ENCODE assay signal across 11 cellular contexts in the genomic region with DNA sequence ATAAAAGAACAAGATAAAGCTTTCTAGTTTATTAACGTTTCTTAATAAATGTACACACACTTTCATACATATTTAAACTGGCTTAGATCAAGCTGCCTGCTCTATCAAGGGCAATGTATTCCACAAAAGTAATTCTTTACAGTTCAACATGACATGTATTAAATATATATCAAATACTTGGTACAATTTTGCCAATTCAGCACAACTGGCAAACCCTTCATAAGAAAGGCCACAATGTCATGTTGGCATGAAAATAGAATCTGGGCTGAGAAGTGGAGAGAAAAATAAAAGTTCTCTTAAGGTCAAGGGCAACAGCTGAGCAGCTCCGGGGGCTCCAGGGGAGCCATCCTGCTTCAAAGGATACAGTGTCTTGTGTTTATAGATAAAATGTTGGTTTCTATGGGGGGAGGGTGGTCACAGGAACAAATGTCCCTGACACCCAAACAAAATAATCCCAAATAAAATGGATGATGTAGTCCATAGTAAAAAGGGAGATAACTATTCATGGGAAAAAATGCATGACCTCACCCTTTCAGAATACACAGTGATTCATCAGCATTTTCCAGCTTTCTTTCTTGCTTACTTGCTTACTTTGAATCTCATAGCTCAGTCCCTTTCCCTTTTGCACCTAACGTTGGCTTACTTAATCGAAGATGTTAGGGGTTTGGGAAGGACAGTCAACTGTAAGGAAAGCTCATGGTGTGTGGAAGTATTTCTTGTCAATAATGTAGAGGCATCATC.
A peak's percentile ranks its signal among the peaks of the same experiment; 100 is the strongest.
DNase-seq lines count a peak whose midpoint lies in the region; ATAC-seq and TF ChIP-seq lines count a peak whose summit lies in the region.
"Had no signal": no experiment of that assay in that cellular context is flagged by ENCODE, and none has a peak within 500 bp of the region (broad histone marks: within the 10 kb centered on the region; RNA-seq: fewer than 3 reads in every experiment).

No MANE protein-coding gene starts in this region.

- no peak overlapping the region for H4K91ac ChIP-seq in neuronal stem cell (ENCODE audit: low read depth, low read length, poor library complexity)

- no peak overlapping the region for H2BK12ac ChIP-seq in neuronal stem cell (ENCODE audit: low read length)

- no peak overlapping the region for H3K18ac ChIP-seq in neuronal stem cell (ENCODE audit: low read length)

- H3K27me3 ChIP-seq in neuronal stem cell (ENCODE audit: control insufficient read depth in 3 of 3, insufficient read depth in 3 of 3, low read depth in 1 of 3, low read length in 3 of 3), result no peaks in the 10 kb centered on the region
- H3K27me3 ChIP-seq in upper lobe of right lung, result no peaks in the 10 kb centered on the region
- H3K27me3 ChIP-seq in aorta (ENCODE audit: control insufficient read depth in 1 of 2, insufficient read depth in 2 of 2, low read length in 1 of 2), result no peaks in the 10 kb centered on the region

- H3K36me3 ChIP-seq in neuronal stem cell (replicated peaks in 1 of 2; ENCODE audit: control insufficient read depth in 2 of 2, insufficient read depth in 2 of 2, low read length in 2 of 2) (no peaks in the 10 kb centered on the region), upper lobe of right lung (no peaks in the 10 kb centered on the region), aorta (ENCODE audit: control insufficient read depth in 1 of 2, insufficient read depth in 2 of 2, low read length in 1 of 2) (no peaks in the 10 kb centered on the region)

- H2BK15ac ChIP-seq in neuronal stem cell (ENCODE audit: low read length), result no peak overlapping the region

- intact Hi-C loops in upper lobe of right lung (cut with DNase I), result loop anchor here (10.0 kb wide), 1 partner anchor 910 kb away; no protein-coding TSS in a partner anchor
- intact Hi-C loops in aorta (cut with DNase I), result no loop called here

- H3K4me3 ChIP-seq in neuronal stem cell (ENCODE audit: low read length in 2 of 2) (no peak overlapping the region), upper lobe of right lung (no peak overlapping the region), aorta (ENCODE audit: low read length in 2 of 2) (no peak overlapping the region)

- H3K4me2 ChIP-seq in neuronal stem cell (ENCODE audit: insufficient read depth, low read length, poor library complexity, severe bottlenecking), result no peak overlapping the region

- WGBS in neuronal stem cell (ENCODE audit: extremely low coverage in 2 of 2, insufficient read length in 2 of 2, insufficient replicate concordance in 1 of 2), 2 donors, result no CpG with 5 or more reads among the region's 4 CpGs
- 33 to 45% methylated on average over 4 of the region's 4 CpGs for WGBS in aorta, 2 donors

- H3K9me3 ChIP-seq in neuronal stem cell (replicated peaks in 1 of 2; ENCODE audit: control insufficient read depth in 2 of 2, insufficient read depth in 1 of 2, low read depth in 1 of 2, low read length in 2 of 2) (peaks cover 0 to 4% of the 10 kb centered on the region in 2 donors), upper lobe of right lung (no peaks in the 10 kb centered on the region), aorta (ENCODE audit: control insufficient read depth, low read length) (no peaks in the 10 kb centered on the region)

- H2AFZ ChIP-seq in neuronal stem cell (ENCODE audit: low read length), result peak overlapping the region; percentile 1

- no peak overlapping the region for H2BK120ac ChIP-seq in neuronal stem cell (ENCODE audit: low read depth, low read length)

- DNase-seq in EH (ENCODE audit: low read depth) (peak; percentile 83), RKO (ENCODE audit: low spot score) (peak; percentile 18), epithelial cell of prostate (ENCODE audit: low read depth, low spot score) (no peak), neuronal stem cell (ENCODE audit: low spot score) (no peak), upper lobe of right lung (no peak), aorta (no peak), NCI-H128 (lab: John Stamatoyannopoulos, UW; ENCODE audit: unreplicated experiment) (no peak)
- DNase-seq: activated gamma-delta T cell treated with Interleukin-2 at 50 U/mL for 16 hours; naive thymus-derived CD4-positive, alpha-beta T cell; NCI-H2171 had no signal

- no peaks in the 10 kb centered on the region for H3K79me1 ChIP-seq in neuronal stem cell (ENCODE audit: low read depth, low read length)

- TF ChIP-seq CTCF in upper lobe of right lung (IDR thresholded peaks at IDR 0.05), result no peak

- H3K4me1 ChIP-seq in neuronal stem cell (ENCODE audit: control insufficient read depth in 2 of 2, insufficient read depth in 1 of 2, low read depth in 1 of 2, low read length in 2 of 2) (peaks cover 0 to 10% of the 10 kb centered on the region in 2 donors), upper lobe of right lung (no peaks in the 10 kb centered on the region), aorta (ENCODE audit: control insufficient read depth in 1 of 2, insufficient read depth in 2 of 2, low read length in 2 of 2) (no peaks in the 10 kb centered on the region)

- no peak overlapping the region for H3K14ac ChIP-seq in neuronal stem cell (ENCODE audit: low read length)

- H2BK5ac ChIP-seq in neuronal stem cell (ENCODE audit: low read length), result no peak overlapping the region

- no peak for ATAC-seq in upper lobe of right lung
- ATAC-seq in aorta (ENCODE audit: low FRiP score), result no peak
- no peak for ATAC-seq in GM21526 (IDR thresholded peaks at IDR 0.05; ENCODE audit: low FRiP score, unreplicated experiment)
- ATAC-seq: naive thymus-derived CD4-positive, alpha-beta T cell had no signal

- no peak overlapping the region for H3K4ac ChIP-seq in neuronal stem cell (ENCODE audit: low read length)

- no peak overlapping the region for H3K23ac ChIP-seq in neuronal stem cell (ENCODE audit: low read depth, low read length, poor library complexity)

- no peak overlapping the region for H4K8ac ChIP-seq in neuronal stem cell (ENCODE audit: low read depth, low read length)

- H2AK5ac ChIP-seq in neuronal stem cell (ENCODE audit: low read depth, low read length), result no peak overlapping the region

- H3K27ac ChIP-seq in epithelial cell of prostate (peak overlapping the region; percentile 47), neuronal stem cell (replicated peaks; ENCODE audit: low read length) (no peak overlapping the region), upper lobe of right lung (no peak overlapping the region), aorta (ENCODE audit: low read depth in 1 of 2, low read length in 2 of 2) (no peak overlapping the region)

- no peak overlapping the region for H3K9ac ChIP-seq in neuronal stem cell (ENCODE audit: low read depth, low read length, poor library complexity)

Comparison
In these comparisons a context has a peak if more than half of its experiments do, and no peak if none do; other contexts are left out.
1. DNase-seq: peak in EH (single experiment) and RKO (single experiment); none in epithelial cell of prostate (single experiment), neuronal stem cell (single experiment), upper lobe of right lung (single experiment), aorta (0 of 2) and NCI-H128 (single experiment).